In genomic region chr10:132326925-132327324, GRCh38 we compare ENCODE assay signal across 12 cellular contexts. TPM values are rescaled to one million over a fixed set of nuclear protein-coding genes. Genes with fewer than 3 reads are reported as not detected.
DNase-seq lines count a peak whose midpoint lies in the region; ATAC-seq lines count a peak whose summit lies in the region.
"Had no signal": no experiment of that assay in that cellular context is flagged by ENCODE, and none has a peak within 500 bp of the region (broad histone marks: within the 10 kb centered on the region; RNA-seq: fewer than 3 reads in every experiment).

No MANE protein-coding gene starts in this region.

- H3K27ac Mint-ChIP-seq in activated naive CD4-positive, alpha-beta T cell treated with anti-CD3 and anti-CD28 coated beads for 36 hours: peak overlapping the region; percentile 40
- no peak overlapping the region for H3K27ac Mint-ChIP-seq in activated naive CD4-positive, alpha-beta T cell treated with anti-CD3 and anti-CD28 coated beads, Interleukin-2, amount 10 ng/mL, durations not matched to agents 7 days and 5 days
- peak overlapping the region; percentile 80 for H3K27ac Mint-ChIP-seq in stimulated activated naive CD8-positive, alpha-beta T cell treated with anti-CD3 and anti-CD28 coated beads, Interleukin-15, Interleukin-2, amounts not matched to agents 100 ng/mL and 50 ng/mL, for 24 hours

- 90% methylated on average over 2 of the region's 4 CpGs for WGBS in mesenchymal stem cell

- peak overlapping the region; percentile 30 for H3K9ac ChIP-seq in mesenchymal stem cell (ENCODE audit: low read length)

- H3K4me1 ChIP-seq in mesenchymal stem cell (ENCODE audit: control insufficient read depth, insufficient read depth, low read depth, low read length): peaks cover 18% of the 10 kb centered on the region

- no peak overlapping the region for H3K27ac ChIP-seq in mesenchymal stem cell (ENCODE audit: low read length, poor library complexity, severe bottlenecking)
- H3K27ac ChIP-seq: transverse colon had no signal

- no peak overlapping the region for H3K4ac ChIP-seq in mesenchymal stem cell (ENCODE audit: low read depth in 1 of 2, low read length in 2 of 2)

- H3K23ac ChIP-seq in mesenchymal stem cell (ENCODE audit: low read length in 2 of 2): no peak overlapping the region

- no peak overlapping the region for H4K8ac ChIP-seq in mesenchymal stem cell (ENCODE audit: low read length)

- H2AFZ ChIP-seq in mesenchymal stem cell (ENCODE audit: low read depth, low read length): no peak overlapping the region

- H3K79me1 ChIP-seq in mesenchymal stem cell (replicated peaks; ENCODE audit: low read length, poor library complexity, severe bottlenecking): peaks cover 18% of the 10 kb centered on the region

- no peak overlapping the region for H2BK15ac ChIP-seq in mesenchymal stem cell (ENCODE audit: low read depth, poor library complexity, severe bottlenecking)

- no peaks in the 10 kb centered on the region for H3K27me3 ChIP-seq in mesenchymal stem cell (ENCODE audit: control insufficient read depth in 1 of 2, insufficient read depth in 1 of 2, low read length in 2 of 2)
- H3K27me3 ChIP-seq: transverse colon had no signal

- peaks cover 59% of the 10 kb centered on the region for H3K4me1 Mint-ChIP-seq in activated naive CD4-positive, alpha-beta T cell treated with anti-CD3 and anti-CD28 coated beads for 36 hours (ENCODE audit: low read depth)
- peaks cover 49% of the 10 kb centered on the region for H3K4me1 Mint-ChIP-seq in activated naive CD4-positive, alpha-beta T cell treated with anti-CD3 and anti-CD28 coated beads, Interleukin-2, amount 10 ng/mL, durations not matched to agents 7 days and 5 days
- H3K4me1 Mint-ChIP-seq in stimulated activated naive CD8-positive, alpha-beta T cell treated with anti-CD3 and anti-CD28 coated beads, Interleukin-15, Interleukin-2, amounts not matched to agents 100 ng/mL and 50 ng/mL, for 24 hours (ENCODE audit: low read depth): peaks cover 62% of the 10 kb centered on the region

- no peaks in the 10 kb centered on the region for H3K9me3 ChIP-seq in mesenchymal stem cell (ENCODE audit: control insufficient read depth, low read length)
- H3K9me3 ChIP-seq: transverse colon had no signal

- H3K27me3 Mint-ChIP-seq in activated naive CD4-positive, alpha-beta T cell treated with anti-CD3 and anti-CD28 coated beads for 36 hours (ENCODE audit: low read depth): no peaks in the 10 kb centered on the region
- peaks cover 8% of the 10 kb centered on the region for H3K27me3 Mint-ChIP-seq in activated naive CD4-positive, alpha-beta T cell treated with anti-CD3 and anti-CD28 coated beads, Interleukin-2, amount 10 ng/mL, durations not matched to agents 7 days and 5 days
- H3K27me3 Mint-ChIP-seq in stimulated activated naive CD8-positive, alpha-beta T cell treated with anti-CD3 and anti-CD28 coated beads, Interleukin-15, Interleukin-2, amounts not matched to agents 100 ng/mL and 50 ng/mL, for 24 hours: no peaks in the 10 kb centered on the region

- intact Hi-C loops in activated naive CD4-positive, alpha-beta T cell treated with anti-CD3 and anti-CD28 coated beads for 36 hours (cut with micrococcal nuclease): no loop called here

- no peak overlapping the region for H2BK12ac ChIP-seq in mesenchymal stem cell (ENCODE audit: low read length in 2 of 2)

- no peak overlapping the region for H3K14ac ChIP-seq in mesenchymal stem cell (ENCODE audit: low read length in 2 of 2)

- CTCF ChIA-PET in activated naive CD4-positive, alpha-beta T cell treated with anti-CD3 and anti-CD28 coated beads for 36 hours (lab: Charles Lee): no interaction called here
- CTCF ChIA-PET in activated naive CD4-positive, alpha-beta T cell treated with anti-CD3 and anti-CD28 coated beads, Interleukin-2, amount 10 ng/mL, durations not matched to agents 7 days and 5 days (lab: Charles Lee): no interaction called here

- DNase-seq in activated naive CD4-positive, alpha-beta T cell treated with anti-CD3 and anti-CD28 coated beads for 36 hours: peak; percentile 71
- no peak for DNase-seq in activated naive CD4-positive, alpha-beta T cell treated with anti-CD3 and anti-CD28 coated beads, Interleukin-2, amount 10 ng/mL, durations not matched to agents 7 days and 5 days
- DNase-seq in activated T-cell treated with anti-CD3 and anti-CD28 coated beads, Interleukin-2, amount 50 U/mL, for 48 hours: peak; percentile 61 to 69
- DNase-seq in mesenchymal stem cell: no peak
- DNase-seq in NCI-H82 (lab: John Stamatoyannopoulos, UW): no peak
- no peak for DNase-seq in Ammon's horn (ENCODE audit: low spot score)
- DNase-seq: activated gamma-delta T cell; MM.1S; NK-92 treated with Interleukin-12 subunit alpha and Interleukin-12 subunit beta, amount 100 ng/mL, for 24 hours; transverse colon had no signal

- no peak overlapping the region for H3K4me3 Mint-ChIP-seq in activated naive CD4-positive, alpha-beta T cell treated with anti-CD3 and anti-CD28 coated beads for 36 hours
- H3K4me3 Mint-ChIP-seq in activated naive CD4-positive, alpha-beta T cell treated with anti-CD3 and anti-CD28 coated beads, Interleukin-2, amount 10 ng/mL, durations not matched to agents 7 days and 5 days: no peak overlapping the region
- peak overlapping the region; percentile 53 for H3K4me3 Mint-ChIP-seq in stimulated activated naive CD8-positive, alpha-beta T cell treated with anti-CD3 and anti-CD28 coated beads, Interleukin-15, Interleukin-2, amounts not matched to agents 100 ng/mL and 50 ng/mL, for 24 hours

- no peak overlapping the region for H4K91ac ChIP-seq in mesenchymal stem cell (ENCODE audit: low read length)

- no peak overlapping the region for H2BK5ac ChIP-seq in mesenchymal stem cell (ENCODE audit: low read depth, low read length, poor library complexity, severe bottlenecking)

- no peak overlapping the region for H2BK120ac ChIP-seq in mesenchymal stem cell (ENCODE audit: low read depth, low read length)

- peaks cover 15 to 23% of the 10 kb centered on the region in 2 experiments for H3K36me3 ChIP-seq in mesenchymal stem cell (ENCODE audit: control insufficient read depth in 1 of 2, insufficient read depth in 2 of 2, low read depth in 1 of 2, low read length in 2 of 2)
- H3K36me3 ChIP-seq: transverse colon had no signal

- H3K18ac ChIP-seq in mesenchymal stem cell (ENCODE audit: low read depth in 1 of 2, low read length in 2 of 2): no peak overlapping the region

- peaks cover 52% of the 10 kb centered on the region for H3K36me3 Mint-ChIP-seq in activated naive CD4-positive, alpha-beta T cell treated with anti-CD3 and anti-CD28 coated beads for 36 hours (ENCODE audit: low read depth)
- peaks cover 53% of the 10 kb centered on the region for H3K36me3 Mint-ChIP-seq in activated naive CD4-positive, alpha-beta T cell treated with anti-CD3 and anti-CD28 coated beads, Interleukin-2, amount 10 ng/mL, durations not matched to agents 7 days and 5 days
- peaks cover 55% of the 10 kb centered on the region for H3K36me3 Mint-ChIP-seq in stimulated activated naive CD8-positive, alpha-beta T cell treated with anti-CD3 and anti-CD28 coated beads, Interleukin-15, Interleukin-2, amounts not matched to agents 100 ng/mL and 50 ng/mL, for 24 hours (ENCODE audit: low read depth)

- H3K9me3 Mint-ChIP-seq in activated naive CD4-positive, alpha-beta T cell treated with anti-CD3 and anti-CD28 coated beads for 36 hours: peaks cover 6% of the 10 kb centered on the region
- no peaks in the 10 kb centered on the region for H3K9me3 Mint-ChIP-seq in activated naive CD4-positive, alpha-beta T cell treated with anti-CD3 and anti-CD28 coated beads, Interleukin-2, amount 10 ng/mL, durations not matched to agents 7 days and 5 days
- H3K9me3 Mint-ChIP-seq in stimulated activated naive CD8-positive, alpha-beta T cell treated with anti-CD3 and anti-CD28 coated beads, Interleukin-15, Interleukin-2, amounts not matched to agents 100 ng/mL and 50 ng/mL, for 24 hours: peaks cover 5% of the 10 kb centered on the region

- H3K4me2 ChIP-seq in mesenchymal stem cell (ENCODE audit: low read length, poor library complexity, severe bottlenecking): no peak overlapping the region

- ATAC-seq in HG03280 (IDR thresholded peaks at IDR 0.05; ENCODE audit: unreplicated experiment): no peak

- H3K4me3 ChIP-seq in mesenchymal stem cell (ENCODE audit: insufficient read depth in 1 of 2, low read depth in 1 of 2, low read length in 2 of 2): no peak overlapping the region
- H3K4me3 ChIP-seq: transverse colon had no signal

- no peak overlapping the region for H2AK5ac ChIP-seq in mesenchymal stem cell (ENCODE audit: low read length, severe bottlenecking)

RNA-seq across cellular contexts. Expression of gene LRRC27, which starts 5.1 kb away (rescaled TPM):
- 1 to 10 TPM; 1.5 to 1.9 TPM for total RNA-seq in activated naive CD4-positive, alpha-beta T cell treated with anti-CD3 and anti-CD28 coated beads for 36 hours
- 12.1 TPM for polyA plus RNA-seq in mesenchymal stem cell (2013, experiment 1 of 2)
- 13.3 TPM for polyA plus RNA-seq in mesenchymal stem cell (2013, experiment 2 of 2)

RNA-seq across cellular contexts. Expression of gene STK32C, which starts 19.2 kb away (rescaled TPM):
- 10 to 100 TPM; 16.5 to 16.6 TPM for total RNA-seq in activated naive CD4-positive, alpha-beta T cell treated with anti-CD3 and anti-CD28 coated beads for 36 hours
- polyA plus RNA-seq in mesenchymal stem cell (2013, experiment 1 of 2): 6.6 TPM
- polyA plus RNA-seq in mesenchymal stem cell (2013, experiment 2 of 2): 7.0 TPM

Comparison
In these comparisons a context has a peak if more than half of its experiments do, and no peak if none do; other contexts are left out.
1. DNase-seq: peak in activated naive CD4-positive, alpha-beta T cell treated with anti-CD3 and anti-CD28 coated beads for 36 hours (single experiment) and activated T-cell treated with anti-CD3 and anti-CD28 coated beads, Interleukin-2, amount 50 U/mL, for 48 hours (2 of 2); none in activated naive CD4-positive, alpha-beta T cell treated with anti-CD3 and anti-CD28 coated beads, Interleukin-2, amount 10 ng/mL, durations not matched to agents 7 days and 5 days (single experiment), mesenchymal stem cell (single experiment), NCI-H82 (single experiment) and Ammon's horn (single experiment).